In the genomic region with DNA sequence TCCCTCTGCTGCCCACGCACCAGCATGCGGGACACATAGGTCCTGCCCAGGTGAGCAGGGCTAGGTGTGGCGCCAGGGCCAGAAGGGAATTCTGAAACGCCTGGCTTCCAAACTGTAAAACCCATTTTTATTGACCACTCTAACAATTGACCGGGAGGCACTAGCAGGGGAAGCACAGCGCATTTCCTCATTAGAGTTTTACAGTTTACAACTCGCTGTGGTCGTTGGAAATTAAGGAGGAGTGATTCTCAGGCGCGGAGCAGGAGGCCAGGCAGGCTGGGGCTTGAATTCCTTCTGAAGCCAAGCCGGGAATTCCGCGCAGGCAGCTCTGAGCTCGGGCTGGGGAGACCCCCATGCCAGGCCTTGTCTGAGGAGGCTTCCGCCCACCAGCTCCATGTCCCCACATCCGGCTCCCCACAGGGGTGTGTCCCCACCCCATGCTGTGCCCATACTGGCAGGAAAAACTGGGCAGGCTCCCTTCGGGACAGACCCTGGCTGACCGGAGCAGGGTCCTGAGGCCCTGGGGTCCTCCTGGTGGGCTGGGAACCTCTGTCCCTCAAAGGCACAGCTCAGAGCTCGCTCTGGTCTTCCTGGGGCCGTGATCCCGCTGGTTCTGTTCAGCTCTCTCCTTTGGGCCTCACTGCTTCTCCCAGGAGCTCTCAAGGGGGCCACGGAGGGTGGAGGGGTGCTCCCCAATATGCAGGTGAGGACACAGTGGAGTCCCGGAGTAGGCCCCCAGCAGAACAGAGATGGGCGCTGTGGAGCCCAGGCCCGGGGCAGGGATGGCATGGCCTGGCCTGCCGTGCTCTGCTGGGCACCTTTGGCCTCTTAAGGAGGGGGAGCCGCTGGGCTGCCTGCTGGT, we compare ENCODE assay signal across 1 cellular context.
A peak's percentile ranks its signal among the peaks of the same experiment; 100 is the strongest.
TF ChIP-seq lines count a peak whose summit lies in the region.

No MANE protein-coding gene starts in this region.

TF ChIP-seq in HEK293, 187 proteins besides CTCF, POLR2A, EP300 and RAD21 (continued from another document and continues in another):
- TF ChIP-seq ZNF174 (tag by site-specific recombination; IDR thresholded peaks at IDR 0.05) (no peak), ZNF112 (tag by site-specific recombination; IDR thresholded peaks at IDR 0.05) (no peak), ZNF610 (tag by site-specific recombination; IDR thresholded peaks at IDR 0.05; ENCODE audit: borderline replicate concordance) (no peak), ZXDB (tag by site-specific recombination; IDR thresholded peaks at IDR 0.05) (peak; percentile 52; the same call in 1 of the 2 replicates), ZNF792 (tag by site-specific recombination; IDR thresholded peaks at IDR 0.05) (no peak), WT1 (tag by site-specific recombination; IDR thresholded peaks at IDR 0.05) (0 out of 2 replicates have a peak, but pooled peaks have one; percentile 31), BCL11B (tag by site-specific recombination; IDR thresholded peaks at IDR 0.05; ENCODE audit: low read depth) (peak; percentile 81), KLF9 (tag by site-specific recombination; IDR thresholded peaks at IDR 0.05; ENCODE audit: low read depth) (peak; percentile 69), ZNF391 (tag by site-specific recombination; IDR thresholded peaks at IDR 0.05; ENCODE audit: borderline replicate concordance, low read depth) (no peak), ZSCAN30 (tag by site-specific recombination; IDR thresholded peaks at IDR 0.05) (no peak; the same call in 1 of the 2 replicates), ZFP37 (tag by site-specific recombination; IDR thresholded peaks at IDR 0.05) (no peak), ZNF202 (tag by site-specific recombination; IDR thresholded peaks at IDR 0.05; ENCODE audit: borderline replicate concordance) (no peak), GLI2 (tag by site-specific recombination; IDR thresholded peaks at IDR 0.05; ENCODE audit: borderline replicate concordance, low read depth) (no peak), ZNF354C (tag by site-specific recombination; IDR thresholded peaks at IDR 0.05; ENCODE audit: borderline replicate concordance, low read depth) (no peak), ZNF2 (tag by site-specific recombination; IDR thresholded peaks at IDR 0.05) (no peak), HOXD13 (CRISPR knock-in tag; IDR thresholded peaks at IDR 0.05; ENCODE audit: borderline replicate concordance) (no peak), ZNF623 (tag by site-specific recombination; IDR thresholded peaks at IDR 0.05) (no peak), SP2 (tag by site-specific recombination; IDR thresholded peaks at IDR 0.05) (peak; percentile 46), ZNF600 (tag by site-specific recombination; IDR thresholded peaks at IDR 0.05) (peak; percentile 71), ZNF701 (tag by site-specific recombination; IDR thresholded peaks at IDR 0.05) (no peak), ZNF501 (tag by site-specific recombination; IDR thresholded peaks at IDR 0.05) (0 out of 2 replicates have a peak, but pooled peaks have one; percentile 34), YY2 (tag by site-specific recombination; IDR thresholded peaks at IDR 0.05) (no peak; the same call in 1 of the 2 replicates), ZNF133 (tag by site-specific recombination; IDR thresholded peaks at IDR 0.05) (no peak), ZNF155 (tag by site-specific recombination; IDR thresholded peaks at IDR 0.05) (no peak), PRDM1 (tag by site-specific recombination; IDR thresholded peaks at IDR 0.05) (no peak), ZFP69B (tag by site-specific recombination; IDR thresholded peaks at IDR 0.05) (no peak), SCRT2 (tag by site-specific recombination; IDR thresholded peaks at IDR 0.05) (no peak), ZNF184 (tag by site-specific recombination; IDR thresholded peaks at IDR 0.05) (no peak), ZNF169 (tag by site-specific recombination; IDR thresholded peaks at IDR 0.05) (no peak), MZF1 (tag by site-specific recombination; IDR thresholded peaks at IDR 0.05; ENCODE audit: borderline replicate concordance) (no peak), REPIN1 (tag by site-specific recombination; IDR thresholded peaks at IDR 0.05; ENCODE audit: low read depth) (no peak), ZNF324 (tag by site-specific recombination; IDR thresholded peaks at IDR 0.05) (no peak), ZNF146 (tag by site-specific recombination; IDR thresholded peaks at IDR 0.05) (no peak), SETDB1 (IDR thresholded peaks at IDR 0.05; ENCODE audit: insufficient read length, low read length) (no peak), ZNF621 (tag by site-specific recombination; IDR thresholded peaks at IDR 0.05) (no peak), ZNF561 (tag by site-specific recombination; IDR thresholded peaks at IDR 0.05; ENCODE audit: borderline replicate concordance) (peak; percentile 51), ZNF423 (tag by site-specific recombination; IDR thresholded peaks at IDR 0.05) (no peak), TCF7L2 (IDR thresholded peaks at IDR 0.05; ENCODE audit: borderline replicate concordance, low read depth, low read length) (no peak), ZNF785 (tag by site-specific recombination; IDR thresholded peaks at IDR 0.05) (no peak), ZNF138 (tag by site-specific recombination; IDR thresholded peaks at IDR 0.05; ENCODE audit: borderline replicate concordance) (no peak), ZNF335 (tag by site-specific recombination; conservative IDR thresholded peaks at IDR 0.05) (peak; percentile 100), OSR2 (tag by site-specific recombination; IDR thresholded peaks at IDR 0.05) (0 out of 2 replicates have a peak, but pooled peaks have one; percentile 3), ZNF777 (tag by site-specific recombination; IDR thresholded peaks at IDR 0.05; ENCODE audit: borderline replicate concordance) (no peak), HOXC10 (CRISPR knock-in tag; IDR thresholded peaks at IDR 0.05) (no peak), KLF8 (tag by site-specific recombination; IDR thresholded peaks at IDR 0.05) (0 out of 2 replicates have a peak, but pooled peaks have one; percentile 30)
- TF ChIP-seq, protein P1, sequence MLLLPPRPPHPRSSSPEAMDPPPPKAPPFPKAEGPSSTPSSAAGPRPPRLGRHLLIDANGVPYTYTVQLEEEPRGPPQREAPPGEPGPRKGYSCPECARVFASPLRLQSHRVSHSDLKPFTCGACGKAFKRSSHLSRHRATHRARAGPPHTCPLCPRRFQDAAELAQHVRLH (tag by site-specific recombination; IDR thresholded peaks at IDR 0.05): no peak
- TF ChIP-seq, protein P2, sequence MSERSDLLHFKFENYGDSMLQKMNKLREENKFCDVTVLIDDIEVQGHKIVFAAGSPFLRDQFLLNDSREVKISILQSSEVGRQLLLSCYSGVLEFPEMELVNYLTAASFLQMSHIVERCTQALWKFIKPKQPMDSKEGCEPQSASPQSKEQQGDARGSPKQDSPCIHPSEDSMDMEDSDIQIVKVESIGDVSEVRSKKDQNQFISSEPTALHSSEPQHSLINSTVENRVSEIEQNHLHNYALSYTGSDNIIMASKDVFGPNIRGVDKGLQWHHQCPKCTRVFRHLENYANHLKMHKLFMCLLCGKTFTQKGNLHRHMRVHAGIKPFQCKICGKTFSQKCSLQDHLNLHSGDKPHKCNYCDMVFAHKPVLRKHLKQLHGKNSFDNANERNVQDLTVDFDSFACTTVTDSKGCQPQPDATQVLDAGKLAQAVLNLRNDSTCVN (tag by site-specific recombination; optimal IDR thresholded peaks at IDR 0.05): no peak
- TF ChIP-seq, protein P3, sequence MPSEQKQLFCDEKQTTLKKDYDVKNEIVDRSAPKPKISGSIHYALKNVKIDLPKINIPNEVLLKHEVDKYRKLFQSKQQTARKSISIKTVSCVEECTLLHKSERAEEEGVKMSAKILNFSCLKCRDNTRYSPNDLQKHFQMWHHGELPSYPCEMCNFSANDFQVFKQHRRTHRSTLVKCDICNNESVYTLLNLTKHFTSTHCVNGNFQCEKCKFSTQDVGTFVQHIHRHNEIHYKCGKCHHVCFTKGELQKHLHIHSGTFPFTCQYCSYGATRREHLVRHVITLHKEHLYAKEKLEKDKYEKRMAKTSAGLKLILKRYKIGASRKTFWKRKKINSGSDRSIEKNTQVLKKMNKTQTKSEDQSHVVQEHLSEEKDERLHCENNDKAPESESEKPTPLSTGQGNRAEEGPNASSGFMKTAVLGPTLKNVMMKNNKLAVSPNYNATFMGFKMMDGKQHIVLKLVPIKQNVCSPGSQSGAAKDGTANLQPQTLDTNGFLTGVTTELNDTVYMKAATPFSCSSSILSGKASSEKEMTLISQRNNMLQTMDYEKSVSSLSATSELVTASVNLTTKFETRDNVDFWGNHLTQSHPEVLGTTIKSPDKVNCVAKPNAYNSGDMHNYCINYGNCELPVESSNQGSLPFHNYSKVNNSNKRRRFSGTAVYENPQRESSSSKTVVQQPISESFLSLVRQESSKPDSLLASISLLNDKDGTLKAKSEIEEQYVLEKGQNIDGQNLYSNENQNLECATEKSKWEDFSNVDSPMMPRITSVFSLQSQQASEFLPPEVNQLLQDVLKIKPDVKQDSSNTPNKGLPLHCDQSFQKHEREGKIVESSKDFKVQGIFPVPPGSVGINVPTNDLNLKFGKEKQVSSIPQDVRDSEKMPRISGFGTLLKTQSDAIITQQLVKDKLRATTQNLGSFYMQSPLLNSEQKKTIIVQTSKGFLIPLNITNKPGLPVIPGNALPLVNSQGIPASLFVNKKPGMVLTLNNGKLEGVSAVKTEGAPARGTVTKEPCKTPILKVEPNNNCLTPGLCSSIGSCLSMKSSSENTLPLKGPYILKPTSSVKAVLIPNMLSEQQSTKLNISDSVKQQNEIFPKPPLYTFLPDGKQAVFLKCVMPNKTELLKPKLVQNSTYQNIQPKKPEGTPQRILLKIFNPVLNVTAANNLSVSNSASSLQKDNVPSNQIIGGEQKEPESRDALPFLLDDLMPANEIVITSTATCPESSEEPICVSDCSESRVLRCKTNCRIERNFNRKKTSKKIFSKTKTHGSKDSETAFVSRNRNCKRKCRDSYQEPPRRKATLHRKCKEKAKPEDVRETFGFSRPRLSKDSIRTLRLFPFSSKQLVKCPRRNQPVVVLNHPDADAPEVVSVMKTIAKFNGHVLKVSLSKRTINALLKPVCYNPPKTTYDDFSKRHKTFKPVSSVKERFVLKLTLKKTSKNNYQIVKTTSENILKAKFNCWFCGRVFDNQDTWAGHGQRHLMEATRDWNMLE (tag by site-specific recombination; conservative IDR thresholded peaks at IDR 0.05; ENCODE audit: low read depth): no peak
- TF ChIP-seq, protein P4, sequence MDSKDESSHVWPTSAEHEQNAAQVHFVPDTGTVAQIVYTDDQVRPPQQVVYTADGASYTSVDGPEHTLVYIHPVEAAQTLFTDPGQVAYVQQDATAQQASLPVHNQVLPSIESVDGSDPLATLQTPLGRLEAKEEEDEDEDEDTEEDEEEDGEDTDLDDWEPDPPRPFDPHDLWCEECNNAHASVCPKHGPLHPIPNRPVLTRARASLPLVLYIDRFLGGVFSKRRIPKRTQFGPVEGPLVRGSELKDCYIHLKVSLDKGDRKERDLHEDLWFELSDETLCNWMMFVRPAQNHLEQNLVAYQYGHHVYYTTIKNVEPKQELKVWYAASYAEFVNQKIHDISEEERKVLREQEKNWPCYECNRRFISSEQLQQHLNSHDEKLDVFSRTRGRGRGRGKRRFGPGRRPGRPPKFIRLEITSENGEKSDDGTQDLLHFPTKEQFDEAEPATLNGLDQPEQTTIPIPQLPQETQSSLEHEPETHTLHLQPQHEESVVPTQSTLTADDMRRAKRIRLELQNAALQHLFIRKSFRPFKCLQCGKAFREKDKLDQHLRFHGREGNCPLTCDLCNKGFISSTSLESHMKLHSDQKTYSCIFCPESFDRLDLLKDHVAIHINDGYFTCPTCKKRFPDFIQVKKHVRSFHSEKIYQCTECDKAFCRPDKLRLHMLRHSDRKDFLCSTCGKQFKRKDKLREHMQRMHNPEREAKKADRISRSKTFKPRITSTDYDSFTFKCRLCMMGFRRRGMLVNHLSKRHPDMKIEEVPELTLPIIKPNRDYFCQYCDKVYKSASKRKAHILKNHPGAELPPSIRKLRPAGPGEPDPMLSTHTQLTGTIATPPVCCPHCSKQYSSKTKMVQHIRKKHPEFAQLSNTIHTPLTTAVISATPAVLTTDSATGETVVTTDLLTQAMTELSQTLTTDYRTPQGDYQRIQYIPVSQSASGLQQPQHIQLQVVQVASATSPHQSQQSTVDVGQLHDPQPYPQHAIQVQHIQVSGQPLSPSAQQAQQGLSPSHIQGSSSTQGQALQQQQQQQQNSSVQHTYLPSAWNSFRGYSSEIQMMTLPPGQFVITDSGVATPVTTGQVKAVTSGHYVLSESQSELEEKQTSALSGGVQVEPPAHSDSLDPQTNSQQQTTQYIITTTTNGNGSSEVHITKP (tag by site-specific recombination; IDR thresholded peaks at IDR 0.05): no peak
- TF ChIP-seq, protein P5, sequence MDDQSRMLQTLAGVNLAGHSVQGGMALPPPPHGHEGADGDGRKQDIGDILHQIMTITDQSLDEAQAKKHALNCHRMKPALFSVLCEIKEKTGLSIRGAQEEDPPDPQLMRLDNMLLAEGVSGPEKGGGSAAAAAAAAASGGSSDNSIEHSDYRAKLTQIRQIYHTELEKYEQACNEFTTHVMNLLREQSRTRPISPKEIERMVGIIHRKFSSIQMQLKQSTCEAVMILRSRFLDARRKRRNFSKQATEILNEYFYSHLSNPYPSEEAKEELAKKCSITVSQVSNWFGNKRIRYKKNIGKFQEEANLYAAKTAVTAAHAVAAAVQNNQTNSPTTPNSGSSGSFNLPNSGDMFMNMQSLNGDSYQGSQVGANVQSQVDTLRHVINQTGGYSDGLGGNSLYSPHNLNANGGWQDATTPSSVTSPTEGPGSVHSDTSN (CRISPR knock-in tag; IDR thresholded peaks at IDR 0.05): no peak
- TF ChIP-seq, protein P6, sequence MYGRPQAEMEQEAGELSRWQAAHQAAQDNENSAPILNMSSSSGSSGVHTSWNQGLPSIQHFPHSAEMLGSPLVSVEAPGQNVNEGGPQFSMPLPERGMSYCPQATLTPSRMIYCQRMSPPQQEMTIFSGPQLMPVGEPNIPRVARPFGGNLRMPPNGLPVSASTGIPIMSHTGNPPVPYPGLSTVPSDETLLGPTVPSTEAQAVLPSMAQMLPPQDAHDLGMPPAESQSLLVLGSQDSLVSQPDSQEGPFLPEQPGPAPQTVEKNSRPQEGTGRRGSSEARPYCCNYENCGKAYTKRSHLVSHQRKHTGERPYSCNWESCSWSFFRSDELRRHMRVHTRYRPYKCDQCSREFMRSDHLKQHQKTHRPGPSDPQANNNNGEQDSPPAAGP (tag by site-specific recombination; IDR thresholded peaks at IDR 0.05): no peak; the same call in 1 of the 2 replicates
- TF ChIP-seq, protein P7, sequence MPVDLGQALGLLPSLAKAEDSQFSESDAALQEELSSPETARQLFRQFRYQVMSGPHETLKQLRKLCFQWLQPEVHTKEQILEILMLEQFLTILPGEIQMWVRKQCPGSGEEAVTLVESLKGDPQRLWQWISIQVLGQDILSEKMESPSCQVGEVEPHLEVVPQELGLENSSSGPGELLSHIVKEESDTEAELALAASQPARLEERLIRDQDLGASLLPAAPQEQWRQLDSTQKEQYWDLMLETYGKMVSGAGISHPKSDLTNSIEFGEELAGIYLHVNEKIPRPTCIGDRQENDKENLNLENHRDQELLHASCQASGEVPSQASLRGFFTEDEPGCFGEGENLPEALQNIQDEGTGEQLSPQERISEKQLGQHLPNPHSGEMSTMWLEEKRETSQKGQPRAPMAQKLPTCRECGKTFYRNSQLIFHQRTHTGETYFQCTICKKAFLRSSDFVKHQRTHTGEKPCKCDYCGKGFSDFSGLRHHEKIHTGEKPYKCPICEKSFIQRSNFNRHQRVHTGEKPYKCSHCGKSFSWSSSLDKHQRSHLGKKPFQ (tag by site-specific recombination; IDR thresholded peaks at IDR 0.05): no peak
